12 cellular contexts compared by ENCODE assay signal in genomic region chr16:27378871-27379580, GRCh38. TPM values are rescaled to one million over a fixed set of nuclear protein-coding genes. Genes with fewer than 3 reads are reported as not detected.
DNase-seq lines count a peak whose midpoint lies in the region; TF ChIP-seq lines count a peak whose summit lies in the region.
"Had no signal": no experiment of that assay in that cellular context is flagged by ENCODE, and none has a peak within 500 bp of the region (broad histone marks: within the 10 kb centered on the region; RNA-seq: fewer than 3 reads in every experiment).

No MANE protein-coding gene starts in this region.

- H3K4me3 ChIP-seq in prostate gland = no peak overlapping the region
- H3K4me3 ChIP-seq: colonic mucosa had no signal

- no peak overlapping the region for H3K27ac ChIP-seq in prostate gland
- H3K27ac ChIP-seq: colonic mucosa, neutrophil had no signal

- H3K9me3 Mint-ChIP-seq in activated naive CD8-positive, alpha-beta T cell (ENCODE audit: low read depth) = peaks cover under 1% of the 10 kb centered on the region

- TF ChIP-seq POLR2A in prostate gland (IDR thresholded peaks at IDR 0.05) = no peak

- DNase-seq in activated CD4-positive, alpha-beta T cell treated with anti-CD3 and anti-CD28 coated beads for 48 hours = peak; percentile 69
- DNase-seq in activated CD4-positive, alpha-beta T cell treated with anti-CD3 and anti-CD28 coated beads, Interleukin-2, amount 50 U/mL, for 1 hour = no peak
- DNase-seq in KBM-7 (peak; percentile 42), posterior vena cava (ENCODE audit: low spot score) (peak; percentile 62), prostate gland (ENCODE audit: low spot score) (no peak), DMS53 treated with DMSO at 0.1 percent for 48 hours (lab: John Stamatoyannopoulos, UW; ENCODE audit: unreplicated experiment) (no peak), hypothalamus (lab: John Stamatoyannopoulos, UW) (no peak)
- DNase-seq: DMS79 treated with DMSO at 0.1 percent for 48 hours, NCI-H2029 treated with DMSO at 0.1 percent for 48 hours had no signal

- 68% methylated on average over 12 of the region's 12 CpGs for WGBS in prostate gland

- H3K4me1 ChIP-seq in prostate gland (replicated peaks) = no peaks in the 10 kb centered on the region
- H3K4me1 ChIP-seq: colonic mucosa had no signal

- peaks cover 37% of the 10 kb centered on the region for H3K4me1 Mint-ChIP-seq in activated naive CD8-positive, alpha-beta T cell (ENCODE audit: low read depth)

- H3K27me3 ChIP-seq in prostate gland (replicated peaks; ENCODE audit: insufficient read depth) = no peaks in the 10 kb centered on the region
- H3K27me3 ChIP-seq: colonic mucosa, neutrophil had no signal

- intact Hi-C loops in posterior vena cava (cut with DNase I) (no loop called here), prostate gland (cut with DNase I) (no loop called here)

- in situ Hi-C loops in KBM-7 (cut with MboI; ENCODE audit: low pct_unique_long_range_greater_than_20kb, low sequenced_read_pairs) = no loop called here

- TF ChIP-seq CTCF in prostate gland (IDR thresholded peaks at IDR 0.05) = no peak

- peaks cover under 1% of the 10 kb centered on the region for H3K36me3 Mint-ChIP-seq in activated naive CD8-positive, alpha-beta T cell

- no peaks in the 10 kb centered on the region for H3K27me3 Mint-ChIP-seq in activated naive CD8-positive, alpha-beta T cell

- peak overlapping the region; percentile 85 for H3K27ac Mint-ChIP-seq in activated naive CD8-positive, alpha-beta T cell

- no peaks in the 10 kb centered on the region for H3K9me3 ChIP-seq in prostate gland
- H3K9me3 ChIP-seq: colonic mucosa, neutrophil had no signal

- H3K36me3 ChIP-seq in prostate gland = no peaks in the 10 kb centered on the region
- H3K36me3 ChIP-seq: colonic mucosa, neutrophil had no signal

- H3K4me3 Mint-ChIP-seq in activated naive CD8-positive, alpha-beta T cell = no peak overlapping the region

RNA-seq across cellular contexts. Expression of gene IL21R, which starts 22.9 kb away (rescaled TPM):
- total RNA-seq in posterior vena cava = under 1 TPM; 0.24 to 0.56 TPM
- total RNA-seq in prostate gland = under 1 TPM; 0.32 to 0.57 TPM

Comparison
In these comparisons a context has a peak if more than half of its experiments do, and no peak if none do; other contexts are left out.
1. DNase-seq: peak in activated CD4-positive, alpha-beta T cell treated with anti-CD3 and anti-CD28 coated beads for 48 hours (single experiment), KBM-7 (single experiment) and posterior vena cava (single experiment); none in activated CD4-positive, alpha-beta T cell treated with anti-CD3 and anti-CD28 coated beads, Interleukin-2, amount 50 U/mL, for 1 hour (single experiment), prostate gland (single experiment), DMS53 treated with DMSO at 0.1 percent for 48 hours (single experiment) and hypothalamus (0 of 51).